1 cellular context compared by ENCODE assay signal in genomic region chrX:71105638-71106037, GRCh38.
TF ChIP-seq lines count a peak whose summit lies in the region.

No MANE protein-coding gene starts in this region.

TF ChIP-seq in GM12878, 131 proteins besides CTCF, POLR2A, EP300 and RAD21:
- no peak for TF ChIP-seq MEF2B (IDR thresholded peaks at IDR 0.05; ENCODE audit: partially characterized antibody, poor library complexity, severe bottlenecking)
- no peak for TF ChIP-seq ZBED1 (IDR thresholded peaks at IDR 0.05; ENCODE audit: borderline replicate concordance)
- 0 out of 2 replicates have a peak, but pooled peaks have one; percentile 80 for TF ChIP-seq MLLT1 (IDR thresholded peaks at IDR 0.05)
